ENCODE assay signal across 31 cellular contexts in genomic region chr9:91760906-91761305, GRCh38.
"Had no signal": no experiment of that assay in that cellular context is flagged by ENCODE, and none has a peak within 500 bp of the region (broad histone marks: within the 10 kb centered on the region; RNA-seq: fewer than 3 reads in every experiment).

No MANE protein-coding gene starts in this region.

- ATAC-seq: activated CD8-positive, alpha-beta memory T cell treated with anti-CD3 and anti-CD28 coated beads, Interleukin-2, amount 10 ng/mL, durations not matched to agents 7 days and 5 days; activated naive CD8-positive, alpha-beta T cell treated with anti-CD3 and anti-CD28 coated beads, Interleukin-2, amount 50 U/mL, for 24 hours; K562; Panc1 had no signal

- H3K27ac ChIP-seq: brain microvascular endothelial cell, SJCRH30, SK-N-MC had no signal

- H3K4me3 ChIP-seq: K562, MG63, SJCRH30, SK-N-MC had no signal

- H3K36me3 ChIP-seq: brain microvascular endothelial cell, MG63, SJCRH30 had no signal

- H3K9me3 ChIP-seq: SJCRH30 had no signal

- H3K27me3 ChIP-seq: brain microvascular endothelial cell, MG63 had no signal

- H3K4me1 ChIP-seq: SJCRH30 had no signal

- DNase-seq: activated CD4-positive, alpha-beta memory T cell treated with anti-CD3 and anti-CD28 coated beads, Interleukin-2, amount 10 ng/mL, durations not matched to agents 7 days and 5 days; activated CD4-positive, alpha-beta T cell treated with anti-CD3 and anti-CD28 coated beads for 1 hour; activated CD4-positive, alpha-beta T cell treated with anti-CD3 and anti-CD28 coated beads for 48 hours; activated CD4-positive, CD25-positive, alpha-beta regulatory T cell; activated CD8-positive, alpha-beta memory T cell treated with anti-CD3 and anti-CD28 coated beads for 24 hours; activated CD8-positive, alpha-beta memory T cell treated with anti-CD3 and anti-CD28 coated beads, Interleukin-2, amount 10 ng/mL, durations not matched to agents 7 days and 5 days; activated CD8-positive, alpha-beta memory T cell treated with anti-CD3 and anti-CD28 coated beads, Interleukin-2, amount 50 U/mL, for 48 hours; activated effector memory CD4-positive, alpha-beta T cell treated with Interleukin-2 at 50 U/mL for 16 hours; activated naive CD4-positive, alpha-beta T cell treated with anti-CD3 and anti-CD28 coated beads, Interleukin-2, amount 10 ng/mL, durations not matched to agents 7 days and 5 days; activated naive CD8-positive, alpha-beta T cell treated with anti-CD3 and anti-CD28 coated beads, Interleukin-2, amount 50 U/mL, for 24 hours; activated T-cell treated with anti-CD3 and anti-CD28 coated beads, Interleukin-2, amount 50 U/mL, for 48 hours; amniotic stem cell; aorta; brain microvascular endothelial cell; central memory CD4-positive, alpha-beta T cell; MG63; MV-4-11; NCI-H1092; NCI-H1436 treated with DMSO at 0.1 percent for 48 hours; NCI-H1694 treated with DMSO at 0.1 percent for 48 hours; NCI-H2029; NCI-H345; NCI-H524 treated with DMSO at 0.1 percent for 48 hours; SHP77; SJCRH30; T-helper 1 cell; T-helper 2 cell; T-helper 9 cell had no signal
